ENCODE assay signal across 25 cellular contexts in genomic region chr5:90718387-90718786, GRCh38.
"Had no signal": no experiment of that assay in that cellular context is flagged by ENCODE, and none has a peak within 500 bp of the region (broad histone marks: within the 10 kb centered on the region; RNA-seq: fewer than 3 reads in every experiment).

No MANE protein-coding gene starts in this region.

- H3K4me3 ChIP-seq: coronary artery, dorsolateral prefrontal cortex, esophagus squamous epithelium, gastrocnemius medialis, heart right ventricle, left lung, lower lobe of right lung, mucosa of descending colon had no signal

- H3K9me3 ChIP-seq: esophagus squamous epithelium, gastrocnemius medialis, heart right ventricle, left lung, lower lobe of right lung, mucosa of descending colon had no signal

- FAIRE-seq: islet of Langerhans, keratinocyte had no signal

- H3K36me3 ChIP-seq: esophagus squamous epithelium, gastrocnemius medialis, heart right ventricle, left lung, lower lobe of right lung had no signal

- H3K4me1 ChIP-seq: esophagus squamous epithelium, gastrocnemius medialis, heart right ventricle, left lung, lower lobe of right lung had no signal

- H3K27ac ChIP-seq: coronary artery, dorsolateral prefrontal cortex, epithelial cell of prostate, esophagus squamous epithelium, gastrocnemius medialis, heart right ventricle, left lung, lower lobe of right lung had no signal

- DNase-seq: dermis blood vessel endothelial cell; dorsolateral prefrontal cortex; effector CD4-positive, alpha-beta T cell; effector memory CD4-positive, alpha-beta T cell; erythroblast; esophagus squamous epithelium; foreskin fibroblast; foreskin melanocyte; gastrocnemius medialis; glutamatergic neuron; head of caudate nucleus; heart right ventricle; hippocampal formation; left cardiac atrium; left lung; left ventricle myocardium superior; lower lobe of right lung; mesenchymal stem cell; mucosa of descending colon; naive B cell had no signal

- H3K27me3 ChIP-seq: esophagus squamous epithelium, gastrocnemius medialis, heart right ventricle, left lung had no signal

- ATAC-seq: esophagus mucosa, gastrocnemius medialis, heart right ventricle, left cardiac atrium, left lung, left ventricle myocardium superior, lower lobe of right lung, mucosa of descending colon had no signal
